Comparison of ENCODE assay signal across 8 cellular contexts in genomic region chr5:115543931-115544370, GRCh38. TPM values are rescaled to one million over a fixed set of nuclear protein-coding genes. Genes with fewer than 3 reads are reported as not detected.
DNase-seq lines count a peak whose midpoint lies in the region; ATAC-seq and TF ChIP-seq lines count a peak whose summit lies in the region.

No MANE protein-coding gene starts in this region.

- H3K36me3 ChIP-seq in MM.1S (replicated peaks; ENCODE audit: insufficient read depth, low read length) = peaks cover 15% of the 10 kb centered on the region; the same call in 1 of the 2 replicates
- peaks cover 4 to 12% of the 10 kb centered on the region in 2 donors for H3K36me3 ChIP-seq in duodenal mucosa (ENCODE audit: control insufficient read depth in 1 of 2, insufficient read depth in 2 of 2, low read length in 2 of 2)

- peaks cover 33% of the 10 kb centered on the region; the same call in 1 of the 2 replicates for H4K20me1 ChIP-seq in MM.1S (ENCODE audit: insufficient read depth, low read length)

- WGBS in lower leg skin, 2 donors = 0 to 1% methylated on average over 20 of the region's 20 CpGs

- DNase-seq in GM03348 (ENCODE audit: low spot score) (peak; percentile 39), MM.1S (peak; percentile 83), lower leg skin (ENCODE audit: low spot score in 2 of 2) (peak in 1 of 2 donors; percentile 57), DMS153 (lab: John Stamatoyannopoulos, UW) (no peak)
- peak; percentile 60 for DNase-seq in activated CD4-positive, alpha-beta T cell treated with anti-CD3 and anti-CD28 coated beads for 48 hours
- peak in 2 of 3 experiments; percentile 28 to 44 for DNase-seq in stimulated activated CD4-positive, alpha-beta T cell treated with anti-CD3 and anti-CD28 coated beads, TNF-alpha, amount 100 ng/mL, for 4 hours (ENCODE audit: low read depth in 3 of 3)

- H3K9me3 ChIP-seq in MM.1S (replicated peaks; ENCODE audit: insufficient read depth, low read length) (no peaks in the 10 kb centered on the region), duodenal mucosa (ENCODE audit: control insufficient read depth in 1 of 2, low read length in 2 of 2) (peaks cover 0 to 14% of the 10 kb centered on the region in 2 donors)

- H3K4me1 ChIP-seq in MM.1S (ENCODE audit: low read length) (peaks cover 19% of the 10 kb centered on the region), duodenal mucosa (ENCODE audit: control insufficient read depth in 1 of 2, insufficient read depth in 2 of 2, low read length in 2 of 2) (peaks cover 26 to 34% of the 10 kb centered on the region in 2 donors)

- H3F3A ChIP-seq in MM.1S (ENCODE audit: insufficient read depth, low read length) = peaks cover 12% of the 10 kb centered on the region

- H3K27ac ChIP-seq in MM.1S (ENCODE audit: low read length) = peak overlapping the region; percentile 96
- peak overlapping the region; percentile 99 for H3K27ac ChIP-seq in duodenal mucosa (ENCODE audit: low read depth, low read length)

- TF ChIP-seq POLR2A in lower leg skin (IDR thresholded peaks at IDR 0.05) = no peak

- H3K9ac ChIP-seq in MM.1S (ENCODE audit: low read length) (peak overlapping the region; percentile 98), duodenal mucosa (ENCODE audit: low read depth in 1 of 2, low read length in 2 of 2) (peak overlapping the region; percentile 91 to 97)

- peaks cover 51% of the 10 kb centered on the region for H3K79me2 ChIP-seq in MM.1S (ENCODE audit: low read length)

- peak overlapping the region; percentile 69 for H3K4me3 ChIP-seq in MM.1S (ENCODE audit: low read length)
- H3K4me3 ChIP-seq in duodenal mucosa (ENCODE audit: low read depth in 1 of 2, low read length in 2 of 2) = peak overlapping the region; percentile 68 to 91
- peak overlapping the region; percentile 75 for H3K4me3 ChIP-seq in lower leg skin (ENCODE audit: low read depth, poor library complexity, severe bottlenecking)

- TF ChIP-seq CTCF in MM.1S (IDR thresholded peaks at IDR 0.05; ENCODE audit: low read length) = no peak
- TF ChIP-seq CTCF in lower leg skin (IDR thresholded peaks at IDR 0.05) = no peak

- intact Hi-C loops in lower leg skin (cut with DNase I; ENCODE audit: low total_unique reads) = no loop called here

- peak overlapping the region; percentile 38; the same call in 1 of the 2 replicates for H2AFZ ChIP-seq in MM.1S (ENCODE audit: low read length)

- H3K4me2 ChIP-seq in MM.1S (ENCODE audit: low read depth, low read length) = peak overlapping the region; percentile 90

- ATAC-seq in GM21825 (IDR thresholded peaks at IDR 0.05; ENCODE audit: unreplicated experiment) = peak; percentile 33

- H3K27me3 ChIP-seq in MM.1S (replicated peaks; ENCODE audit: insufficient read depth, low read length) = no peaks in the 10 kb centered on the region
- no peaks in the 10 kb centered on the region for H3K27me3 ChIP-seq in duodenal mucosa (ENCODE audit: control insufficient read depth in 1 of 2, insufficient read depth in 2 of 2, low read length in 2 of 2)

- no peaks in the 10 kb centered on the region for H3K9me2 ChIP-seq in MM.1S (replicated peaks; ENCODE audit: insufficient read depth, low read length)

RNA-seq across cellular contexts. Expression of gene FEM1C, which starts 0.6 kb away (rescaled TPM):
- total RNA-seq in lower leg skin = 10 to 100 TPM; 11.3 to 16.6 (median 14.3) TPM

RNA-seq across cellular contexts. Expression of gene TICAM2, which starts 58.3 kb away (rescaled TPM):
- under 1 TPM in 2 of 4 donors, not detected in 2; 0.39 to 0.72 TPM for total RNA-seq in lower leg skin
